Comparison of ENCODE assay signal across 9 cellular contexts in genomic region chr4:151169223-151169622, GRCh38.
DNase-seq lines count a peak whose midpoint lies in the region; ATAC-seq and TF ChIP-seq lines count a peak whose summit lies in the region.
"Had no signal": no experiment of that assay in that cellular context is flagged by ENCODE, and none has a peak within 500 bp of the region (broad histone marks: within the 10 kb centered on the region; RNA-seq: fewer than 3 reads in every experiment).

No MANE protein-coding gene starts in this region.

- H3K4me2 ChIP-seq in Karpas-422 (ENCODE audit: low read depth, low read length, poor library complexity, severe bottlenecking), result no peak overlapping the region

- intact Hi-C loops in tibial artery (cut with DNase I; ENCODE audit: low total_unique reads), result no loop called here

- H3K36me3 ChIP-seq in tibial artery (peaks cover under 1 to 29% (median 20%) of the 10 kb centered on the region in 3 donors), Karpas-422 (ENCODE audit: insufficient read depth, low read length) (no peaks in the 10 kb centered on the region)

- H2AFZ ChIP-seq in Karpas-422 (ENCODE audit: low read length), result no peak overlapping the region

- H3K79me2 ChIP-seq in Karpas-422 (ENCODE audit: low read length), result no peaks in the 10 kb centered on the region

- no peaks in the 10 kb centered on the region for H3K27me3 ChIP-seq in tibial artery
- no peaks in the 10 kb centered on the region for H3K27me3 ChIP-seq in Karpas-422 (ENCODE audit: low read length)

- TF ChIP-seq CTCF in tibial artery (IDR thresholded peaks at IDR 0.05), result no peak

- DNase-seq in NCI-H1417 (lab: John Stamatoyannopoulos, UW), result peak in 2 of 3 experiments; percentile 57 to 87
- peak; percentile 16 for DNase-seq in cerebellar cortex (ENCODE audit: low spot score)
- no peak for DNase-seq in left lobe of liver (ENCODE audit: low spot score)
- DNase-seq in tibial artery, result peak; percentile 69 to 73
- DNase-seq in HuH-7.5 (ENCODE audit: low spot score), result no peak
- DNase-seq in Karpas-422, result no peak

- H3K9me2 ChIP-seq in Karpas-422 (replicated peaks; ENCODE audit: insufficient read depth, low read length), result no peaks in the 10 kb centered on the region

- peaks cover 0 to 29% (median 5%) of the 10 kb centered on the region in 4 donors for H3K4me1 ChIP-seq in tibial artery
- no peaks in the 10 kb centered on the region for H3K4me1 ChIP-seq in Karpas-422 (ENCODE audit: low read length)

- no peaks in the 10 kb centered on the region for H4K20me1 ChIP-seq in Karpas-422 (ENCODE audit: insufficient read depth, low read depth, low read length)

- ATAC-seq in left lobe of liver, result peak; percentile 57
- no peak for ATAC-seq in GM18868 (IDR thresholded peaks at IDR 0.05; ENCODE audit: unreplicated experiment)
- no peak for ATAC-seq in GM21737 (IDR thresholded peaks at IDR 0.05; ENCODE audit: unreplicated experiment)

- no peak overlapping the region for H3K4me3 ChIP-seq in tibial artery
- H3K4me3 ChIP-seq in Karpas-422 (ENCODE audit: low read length), result no peak overlapping the region
- H3K4me3 ChIP-seq: thoracic aorta had no signal

- H3K9me3 ChIP-seq in tibial artery (no peaks in the 10 kb centered on the region), Karpas-422 (ENCODE audit: low read length) (no peaks in the 10 kb centered on the region)
- H3K9me3 ChIP-seq: thoracic aorta had no signal

- H3K9ac ChIP-seq in Karpas-422 (ENCODE audit: low read length), result no peak overlapping the region

- H3K27ac ChIP-seq in tibial artery (peak overlapping the region; percentile 6 to 29), Karpas-422 (ENCODE audit: low read length) (no peak overlapping the region)
- H3K27ac ChIP-seq: thoracic aorta had no signal

Comparison
In these comparisons a context has a peak if more than half of its experiments do, and no peak if none do; other contexts are left out.
1. DNase-seq: peak in NCI-H1417 (2 of 3), cerebellar cortex (single experiment) and tibial artery (2 of 2); none in left lobe of liver (single experiment), HuH-7.5 (single experiment) and Karpas-422 (single experiment).